1 cellular context compared by ENCODE assay signal in the genomic region with DNA sequence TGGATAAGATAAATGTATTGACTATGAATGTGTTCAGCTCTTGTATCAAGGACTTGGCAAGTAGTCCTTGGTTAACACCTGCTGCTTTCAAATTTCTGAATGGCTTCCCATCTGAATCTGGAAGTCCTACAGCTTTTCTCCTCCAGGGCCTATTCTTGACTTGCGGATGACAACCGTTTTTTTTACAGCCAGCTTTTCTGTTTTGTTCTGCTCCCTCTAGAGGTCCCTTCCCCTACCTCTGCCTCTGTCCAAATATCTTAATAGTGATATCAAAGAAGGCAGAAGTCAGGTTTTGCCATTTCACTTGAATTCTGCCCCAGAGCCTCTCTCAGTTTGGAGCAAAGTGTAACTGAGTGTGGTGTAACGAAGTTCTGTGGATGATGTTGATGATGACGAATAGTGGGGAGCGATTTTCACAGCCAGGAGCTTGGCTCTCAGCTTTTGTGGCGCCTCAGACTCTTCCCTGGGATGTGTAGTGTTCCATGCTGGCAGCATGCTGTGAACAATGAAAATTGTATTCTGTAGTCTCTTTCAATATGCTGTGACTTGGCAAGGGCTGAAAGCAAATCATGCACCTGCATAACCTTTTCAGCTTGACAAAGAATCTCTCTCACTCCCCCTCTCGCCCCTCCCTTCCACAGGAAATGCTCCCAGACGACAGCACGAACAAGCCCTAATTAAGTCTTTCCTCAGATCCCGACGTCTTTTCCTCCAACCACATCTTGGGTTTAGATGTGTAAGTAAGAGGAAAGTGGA.
TF ChIP-seq lines count a peak whose summit lies in the region.

No MANE protein-coding gene starts in this region.

TF ChIP-seq in H1, 55 proteins besides CTCF, POLR2A, EP300 and RAD21:
- TF ChIP-seq HDAC2 (IDR thresholded peaks at IDR 0.05; ENCODE audit: borderline replicate concordance in 1 of 2, low read depth in 2 of 2, low read length in 2 of 2): no peak
- no peak for TF ChIP-seq RXRA (IDR thresholded peaks at IDR 0.05; ENCODE audit: insufficient read depth, low read depth, low read length)
- no peak for TF ChIP-seq BRCA1 (IDR thresholded peaks at IDR 0.05; ENCODE audit: low read depth, low read length)
- TF ChIP-seq, protein P1, sequence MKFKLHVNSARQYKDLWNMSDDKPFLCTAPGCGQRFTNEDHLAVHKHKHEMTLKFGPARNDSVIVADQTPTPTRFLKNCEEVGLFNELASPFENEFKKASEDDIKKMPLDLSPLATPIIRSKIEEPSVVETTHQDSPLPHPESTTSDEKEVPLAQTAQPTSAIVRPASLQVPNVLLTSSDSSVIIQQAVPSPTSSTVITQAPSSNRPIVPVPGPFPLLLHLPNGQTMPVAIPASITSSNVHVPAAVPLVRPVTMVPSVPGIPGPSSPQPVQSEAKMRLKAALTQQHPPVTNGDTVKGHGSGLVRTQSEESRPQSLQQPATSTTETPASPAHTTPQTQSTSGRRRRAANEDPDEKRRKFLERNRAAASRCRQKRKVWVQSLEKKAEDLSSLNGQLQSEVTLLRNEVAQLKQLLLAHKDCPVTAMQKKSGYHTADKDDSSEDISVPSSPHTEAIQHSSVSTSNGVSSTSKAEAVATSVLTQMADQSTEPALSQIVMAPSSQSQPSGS (IDR thresholded peaks at IDR 0.05; ENCODE audit: low read length): no peak
- no peak for TF ChIP-seq CHD2 (IDR thresholded peaks at IDR 0.05; ENCODE audit: low read length)
